8 cellular contexts compared by ENCODE assay signal in the genomic region with DNA sequence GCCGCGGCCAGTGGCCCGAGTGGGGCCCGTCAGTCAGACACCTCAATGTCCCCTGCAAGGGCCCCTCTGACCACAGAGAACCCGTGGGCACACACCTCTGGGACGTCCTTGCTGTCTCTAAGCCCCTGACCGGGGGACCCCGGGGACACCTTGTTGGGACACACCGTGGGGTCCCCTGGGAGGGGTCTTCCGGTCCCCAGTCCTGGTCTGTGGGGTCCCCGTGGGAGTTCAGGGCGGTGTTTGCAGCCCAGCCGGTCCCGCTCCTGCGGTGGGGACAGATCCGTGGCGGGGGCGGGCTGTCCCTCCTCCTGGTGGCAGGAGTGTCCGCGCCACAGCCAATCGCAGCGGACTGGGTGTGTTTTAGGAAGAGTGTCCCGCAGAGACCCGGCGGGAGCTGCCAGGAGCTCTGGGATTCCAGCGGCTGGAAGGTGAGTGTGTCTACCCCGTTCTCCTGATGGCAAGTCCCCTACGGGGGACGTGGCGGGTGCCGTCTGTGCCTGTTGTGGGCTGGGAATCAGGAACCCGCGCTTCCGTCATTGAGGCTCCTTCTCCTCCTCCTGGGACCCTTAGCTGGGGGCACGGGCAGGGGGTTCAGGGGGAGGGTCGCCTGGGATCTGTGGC. TPM values are rescaled to one million over a fixed set of nuclear protein-coding genes. Genes with fewer than 3 reads are reported as not detected.
DNase-seq lines count a peak whose midpoint lies in the region; ATAC-seq and TF ChIP-seq lines count a peak whose summit lies in the region.

No MANE protein-coding gene starts in this region.

- H3K27ac ChIP-seq in CD4-positive, CD25-positive, alpha-beta regulatory T cell (ENCODE audit: insufficient read depth, low read length, poor library complexity, severe bottlenecking) = no peak overlapping the region
- no peak overlapping the region for H3K27ac ChIP-seq in Karpas-422 (ENCODE audit: low read length)
- no peak overlapping the region for H3K27ac ChIP-seq in cardiac muscle cell

- no peaks in the 10 kb centered on the region for H3K36me3 Mint-ChIP-seq in CD4-positive, CD25-positive, alpha-beta regulatory T cell
- H3K36me3 Mint-ChIP-seq in activated naive CD4-positive, alpha-beta T cell treated with anti-CD3 and anti-CD28 coated beads for 36 hours (ENCODE audit: low read depth) = no peaks in the 10 kb centered on the region
- no peaks in the 10 kb centered on the region for H3K36me3 Mint-ChIP-seq in progenitor cell of endocrine pancreas (ENCODE audit: insufficient read depth)

- peaks cover 20% of the 10 kb centered on the region for H3K4me1 ChIP-seq in CD4-positive, CD25-positive, alpha-beta regulatory T cell (ENCODE audit: control insufficient read depth, insufficient read depth, low read length, poor library complexity, severe bottlenecking)
- peaks cover 27% of the 10 kb centered on the region for H3K4me1 ChIP-seq in Karpas-422 (ENCODE audit: low read length)
- no peaks in the 10 kb centered on the region for H3K4me1 ChIP-seq in cardiac muscle cell (ENCODE audit: low read depth)

- H3K9ac ChIP-seq in Karpas-422 (ENCODE audit: low read length) = peak overlapping the region; percentile 71

- TF ChIP-seq CTCF in cardiac muscle cell (IDR thresholded peaks at IDR 0.05; ENCODE audit: low read depth, low read length) (no peak), progenitor cell of endocrine pancreas (IDR thresholded peaks at IDR 0.05; ENCODE audit: unreplicated experiment) (no peak)

- H2AFZ ChIP-seq in Karpas-422 (ENCODE audit: low read length) = peak overlapping the region; percentile 71; the same call in 1 of the 2 replicates

- H3K9me3 Mint-ChIP-seq in CD4-positive, CD25-positive, alpha-beta regulatory T cell = no peaks in the 10 kb centered on the region
- H3K9me3 Mint-ChIP-seq in activated naive CD4-positive, alpha-beta T cell treated with anti-CD3 and anti-CD28 coated beads for 36 hours = no peaks in the 10 kb centered on the region
- no peaks in the 10 kb centered on the region for H3K9me3 Mint-ChIP-seq in progenitor cell of endocrine pancreas (ENCODE audit: low read depth)

- intact Hi-C loops in activated naive CD4-positive, alpha-beta T cell treated with anti-CD3 and anti-CD28 coated beads for 36 hours (cut with micrococcal nuclease) = no loop called here

- H3K4me3 Mint-ChIP-seq in CD4-positive, CD25-positive, alpha-beta regulatory T cell = peak overlapping the region; percentile 68 to 85 (median 80)
- H3K4me3 Mint-ChIP-seq in activated naive CD4-positive, alpha-beta T cell treated with anti-CD3 and anti-CD28 coated beads for 36 hours = peak overlapping the region; percentile 74
- H3K4me3 Mint-ChIP-seq in progenitor cell of endocrine pancreas (ENCODE audit: low read depth) = peak overlapping the region; percentile 68

- peak overlapping the region; percentile 78 for H3K4me2 ChIP-seq in Karpas-422 (ENCODE audit: low read depth, low read length, poor library complexity, severe bottlenecking)

- H3K36me3 ChIP-seq in CD4-positive, CD25-positive, alpha-beta regulatory T cell (ENCODE audit: control insufficient read depth, insufficient read depth, low read length) = no peaks in the 10 kb centered on the region
- H3K36me3 ChIP-seq in Karpas-422 (ENCODE audit: insufficient read depth, low read length) = no peaks in the 10 kb centered on the region
- no peaks in the 10 kb centered on the region for H3K36me3 ChIP-seq in cardiac muscle cell

- peaks cover 0 to 29% (median 6%) of the 10 kb centered on the region in 4 donors for H3K4me1 Mint-ChIP-seq in CD4-positive, CD25-positive, alpha-beta regulatory T cell
- peaks cover 15% of the 10 kb centered on the region for H3K4me1 Mint-ChIP-seq in activated naive CD4-positive, alpha-beta T cell treated with anti-CD3 and anti-CD28 coated beads for 36 hours (ENCODE audit: low read depth)
- peaks cover 12% of the 10 kb centered on the region for H3K4me1 Mint-ChIP-seq in progenitor cell of endocrine pancreas (ENCODE audit: low read depth)

- no peaks in the 10 kb centered on the region for H3K9me2 ChIP-seq in Karpas-422 (replicated peaks; ENCODE audit: insufficient read depth, low read length)

- no peaks in the 10 kb centered on the region for H3K9me3 ChIP-seq in CD4-positive, CD25-positive, alpha-beta regulatory T cell (ENCODE audit: control insufficient read depth in 2 of 2, low read length in 2 of 2)
- H3K9me3 ChIP-seq in Karpas-422 (ENCODE audit: low read length) = no peaks in the 10 kb centered on the region
- no peaks in the 10 kb centered on the region for H3K9me3 ChIP-seq in cardiac muscle cell (ENCODE audit: low read depth)

- peak overlapping the region; percentile 57 for H3K4me3 ChIP-seq in CD4-positive, CD25-positive, alpha-beta regulatory T cell (ENCODE audit: low read depth, low read length)
- H3K4me3 ChIP-seq in Karpas-422 (ENCODE audit: low read length) (peak overlapping the region; percentile 73), cardiac muscle cell (peak overlapping the region; percentile 24)

- peak overlapping the region in 2 of 3 donors; percentile 35 to 69 for H3K27ac Mint-ChIP-seq in CD4-positive, CD25-positive, alpha-beta regulatory T cell
- H3K27ac Mint-ChIP-seq in activated naive CD4-positive, alpha-beta T cell treated with anti-CD3 and anti-CD28 coated beads for 36 hours = no peak overlapping the region
- H3K27ac Mint-ChIP-seq in progenitor cell of endocrine pancreas = no peak overlapping the region

- DNase-seq in CD4-positive, CD25-positive, alpha-beta regulatory T cell = peak; percentile 31 to 39 (median 39)
- DNase-seq in Karpas-422 (peak; percentile 60), cardiac muscle cell (ENCODE audit: low read depth in 1 of 2, low spot score in 1 of 2) (peak; percentile 27 to 73), progenitor cell of endocrine pancreas (ENCODE audit: low spot score, unreplicated experiment) (no peak), NCI-H446 (lab: John Stamatoyannopoulos, UW) (no peak), amniotic stem cell (lab: John Stamatoyannopoulos, UW) (no peak)
- DNase-seq in activated naive CD4-positive, alpha-beta T cell treated with anti-CD3 and anti-CD28 coated beads for 36 hours = peak; percentile 40

- CTCF ChIA-PET in activated naive CD4-positive, alpha-beta T cell treated with anti-CD3 and anti-CD28 coated beads for 36 hours (lab: Charles Lee) = no interaction called here

- no peaks in the 10 kb centered on the region; the same call in 1 of the 2 replicates for H3K79me2 ChIP-seq in Karpas-422 (ENCODE audit: low read length)

- peaks cover 4% of the 10 kb centered on the region for H3K27me3 Mint-ChIP-seq in CD4-positive, CD25-positive, alpha-beta regulatory T cell
- no peaks in the 10 kb centered on the region for H3K27me3 Mint-ChIP-seq in activated naive CD4-positive, alpha-beta T cell treated with anti-CD3 and anti-CD28 coated beads for 36 hours (ENCODE audit: low read depth)
- H3K27me3 Mint-ChIP-seq in progenitor cell of endocrine pancreas = no peaks in the 10 kb centered on the region

- peak; percentile 66 to 73 for ATAC-seq in CD4-positive, CD25-positive, alpha-beta regulatory T cell (ENCODE audit: low read depth in 2 of 2)
- peak; percentile 87 for ATAC-seq in GM21529 (IDR thresholded peaks at IDR 0.05; ENCODE audit: unreplicated experiment)

- H4K20me1 ChIP-seq in Karpas-422 (ENCODE audit: insufficient read depth, low read depth, low read length) = no peaks in the 10 kb centered on the region

- no peaks in the 10 kb centered on the region for H3K27me3 ChIP-seq in CD4-positive, CD25-positive, alpha-beta regulatory T cell (ENCODE audit: control insufficient read depth, insufficient read depth, low read length)
- H3K27me3 ChIP-seq in Karpas-422 (ENCODE audit: low read length) = no peaks in the 10 kb centered on the region
- H3K27me3 ChIP-seq in cardiac muscle cell = peaks cover 6% of the 10 kb centered on the region

RNA-seq across cellular contexts. Expression of a gene that starts 5.1 kb away (rescaled TPM):
- total RNA-seq in CD4-positive, CD25-positive, alpha-beta regulatory T cell = 13.3 TPM
- polyA plus RNA-seq in CD4-positive, CD25-positive, alpha-beta regulatory T cell = 1 to 10 TPM; 2.9 to 5.9 (median 4.3) TPM
- total RNA-seq in Karpas-422 (2014; rRNA removed; shearing (Covaris generic); ENCODE audit: low replicate concordance) = 49.4 and 69.5 TPM in 2 replicates
- 10 to 100 TPM; 63.5 to 67.7 TPM for total RNA-seq in activated naive CD4-positive, alpha-beta T cell treated with anti-CD3 and anti-CD28 coated beads for 36 hours
- total RNA-seq in cardiac muscle cell = 43.4 and 50.4 TPM in 2 replicates
- polyA plus RNA-seq in cardiac muscle cell = 16.6 and 20.6 TPM in 2 replicates
- 52.3 and 55.6 TPM in 2 replicates for total RNA-seq in progenitor cell of endocrine pancreas

RNA-seq across cellular contexts. Expression of a gene that starts 42.5 kb away (rescaled TPM):
- total RNA-seq in CD4-positive, CD25-positive, alpha-beta regulatory T cell = 62.2 TPM
- 10 to 100 TPM; 29.7 to 42.8 (median 35.6) TPM for polyA plus RNA-seq in CD4-positive, CD25-positive, alpha-beta regulatory T cell
- 19.4 and 57.3 TPM in 2 replicates for total RNA-seq in Karpas-422 (2014; rRNA removed; shearing (Covaris generic); ENCODE audit: low replicate concordance)
- 10 to 100 TPM; 63.4 to 64.6 TPM for total RNA-seq in activated naive CD4-positive, alpha-beta T cell treated with anti-CD3 and anti-CD28 coated beads for 36 hours
- total RNA-seq in cardiac muscle cell (54.5 and 60.9 TPM in 2 replicates), progenitor cell of endocrine pancreas (71.1 and 72.7 TPM in 2 replicates)
- polyA plus RNA-seq in cardiac muscle cell = 59.2 and 79.2 TPM in 2 replicates

Comparison
In these comparisons a context has a peak if more than half of its experiments do, and no peak if none do; other contexts are left out.
1. DNase-seq: peak in CD4-positive, CD25-positive, alpha-beta regulatory T cell (3 of 3), Karpas-422 (single experiment), activated naive CD4-positive, alpha-beta T cell treated with anti-CD3 and anti-CD28 coated beads for 36 hours (single experiment) and cardiac muscle cell (2 of 2); none in progenitor cell of endocrine pancreas (single experiment), NCI-H446 (0 of 2) and amniotic stem cell (single experiment).
2. H3K27ac Mint-ChIP-seq: peak in CD4-positive, CD25-positive, alpha-beta regulatory T cell (2 of 3); none in activated naive CD4-positive, alpha-beta T cell treated with anti-CD3 and anti-CD28 coated beads for 36 hours (single experiment) and progenitor cell of endocrine pancreas (single experiment).
3. Peak in every context shown above with its lines, with median percentiles within 50 percentile points of each other: H3K4me3 ChIP-seq and H3K4me3 Mint-ChIP-seq.